1 cellular context compared by ENCODE assay signal in genomic region chr20:50415031-50415515, GRCh38.
TF ChIP-seq lines count a peak whose summit lies in the region.

No MANE protein-coding gene starts in this region.

TF ChIP-seq in GM23338, 12 proteins besides CTCF, POLR2A, EP300 and RAD21 (continued from another document):
- TF ChIP-seq ZNF462 (CRISPR knock-in tag; IDR thresholded peaks at IDR 0.05) (no peak), ZNF114 (CRISPR knock-in tag; IDR thresholded peaks at IDR 0.05) (no peak), CREB1 (CRISPR knock-in tag; IDR thresholded peaks at IDR 0.05; ENCODE audit: low read depth) (no peak), POLR2AphosphoS5 (IDR thresholded peaks at IDR 0.05; ENCODE audit: low read depth) (no peak)
